8 cellular contexts compared by ENCODE assay signal in genomic region chr19:39970674-39971379, GRCh38. TPM values are rescaled to one million over a fixed set of nuclear protein-coding genes. Genes with fewer than 3 reads are reported as not detected.
DNase-seq lines count a peak whose midpoint lies in the region; ATAC-seq, FAIRE-seq and TF ChIP-seq lines count a peak whose summit lies in the region.

TSS of gene PSMC4 (plus strand) at chr19:39971165. CDS start at chr19:39971203, 38 bp downstream.

- peak within 1 kb of the TSS; percentile 88 to 96 for H3K4me3 ChIP-seq in kidney (ENCODE audit: low read length in 2 of 2)

- H3K9me3 ChIP-seq in kidney (ENCODE audit: control insufficient read depth in 1 of 2, low read length in 2 of 2), result no peaks in the 10 kb centered on the region

- peak within 1 kb of the TSS; percentile 96 to 97 for H3K9ac ChIP-seq in kidney (ENCODE audit: low read length in 2 of 2)

- peaks cover 30% of the 10 kb centered on the region for H3K4me1 Mint-ChIP-seq in chondrocyte (ENCODE audit: low read depth)

- H3K36me3 ChIP-seq in kidney (ENCODE audit: control insufficient read depth in 1 of 2, insufficient read depth in 2 of 2, low read length in 2 of 2), result peaks cover 21 to 25% of the 10 kb centered on the region in 2 donors

- intact Hi-C loops in kidney (cut with DNase I), result no loop called here

- DNase-seq in AG20443 (ENCODE audit: low spot score) (peak; percentile 100), NCI-H460 (ENCODE audit: extremely low read depth, low read depth) (peak; percentile 97), chondrocyte (ENCODE audit: low spot score) (peak; percentile 99), kidney (peak; percentile 99)
- peak; percentile 99 for DNase-seq in activated CD4-positive, alpha-beta T cell treated with anti-CD3 and anti-CD28 coated beads for 1 hour
- DNase-seq in stimulated activated CD4-positive, alpha-beta T cell treated with anti-CD3 and anti-CD28 coated beads, Interleukin-15, amount 100 ng/mL, for 48 hours (ENCODE audit: low read depth in 2 of 2), result peak; percentile 96 to 97

- H3K4me1 ChIP-seq in kidney (ENCODE audit: control insufficient read depth in 1 of 2, insufficient read depth in 1 of 2, low read depth in 1 of 2, low read length in 2 of 2), result peaks cover 11% of the 10 kb centered on the region in 2 donors

- peak within 1 kb of the TSS; percentile 90 to 92 for H3K27ac ChIP-seq in kidney (ENCODE audit: low read depth in 2 of 2, low read length in 2 of 2)

- peaks cover 22% of the 10 kb centered on the region for H3K36me3 Mint-ChIP-seq in chondrocyte (ENCODE audit: low read depth)

- TF ChIP-seq CTCF in chondrocyte (IDR thresholded peaks at IDR 0.05) (peak; percentile 86), kidney (IDR thresholded peaks at IDR 0.05; ENCODE audit: borderline replicate concordance, extremely low read depth, insufficient read depth) (peak; percentile 76)

- H3K27ac Mint-ChIP-seq in chondrocyte (ENCODE audit: unreplicated experiment), result peak within 1 kb of the TSS; percentile 98

- H3K27me3 Mint-ChIP-seq in chondrocyte (ENCODE audit: low read depth), result no peaks in the 10 kb centered on the region

- no peaks in the 10 kb centered on the region for H3K9me3 Mint-ChIP-seq in chondrocyte (ENCODE audit: low read depth)

- peak within 1 kb of the TSS; percentile 97 for H3K4me3 Mint-ChIP-seq in chondrocyte (ENCODE audit: unreplicated experiment)

- peak; percentile 98 for FAIRE-seq in kidney (lab: Jason Lieb, UNC)

- ATAC-seq in GM19035 (IDR thresholded peaks at IDR 0.05; ENCODE audit: unreplicated experiment) (peak; percentile 94), HG03378 (IDR thresholded peaks at IDR 0.05; ENCODE audit: unreplicated experiment) (peak; percentile 93)

RNA-seq across cellular contexts. Expression of gene PSMC4, which starts in this region (rescaled TPM):
- 122 and 125 TPM in 2 replicates for total RNA-seq in NCI-H460 (2014; rRNA removed; shearing (Covaris generic))
- polyA plus RNA-seq in NCI-H460 (2014; cell fraction: nucleus; rRNA removed), result 138 and 202 TPM in 2 replicates
- total RNA-seq in chondrocyte (75.2 to 94.4 TPM (median 75.4 TPM) in 3 replicates), kidney (84.7 TPM)
- polyA plus RNA-seq in kidney (ENCODE audit: insufficient read depth, low read depth, low replicate concordance), result 113 TPM

Comparison
In these comparisons a context has a peak if more than half of its experiments do, and no peak if none do; other contexts are left out.
1. Peak in every context shown above with its lines: DNase-seq, ATAC-seq, H3K4me3 ChIP-seq and H3K27ac ChIP-seq.